ENCODE assay signal across 1 cellular context in genomic region chr5:123174916-123175481, GRCh38.
TF ChIP-seq lines count a peak whose summit lies in the region.

No MANE protein-coding gene starts in this region.

TF ChIP-seq in H1, 55 proteins besides CTCF, POLR2A, EP300 and RAD21:
- peak; percentile 66 for TF ChIP-seq CHD7 (IDR thresholded peaks at IDR 0.05; ENCODE audit: insufficient replicate concordance, low read length)
- TF ChIP-seq HDAC6 (IDR thresholded peaks at IDR 0.05; ENCODE audit: low read depth, low read length) = no peak
